ENCODE assay signal across 22 cellular contexts in the genomic region with DNA sequence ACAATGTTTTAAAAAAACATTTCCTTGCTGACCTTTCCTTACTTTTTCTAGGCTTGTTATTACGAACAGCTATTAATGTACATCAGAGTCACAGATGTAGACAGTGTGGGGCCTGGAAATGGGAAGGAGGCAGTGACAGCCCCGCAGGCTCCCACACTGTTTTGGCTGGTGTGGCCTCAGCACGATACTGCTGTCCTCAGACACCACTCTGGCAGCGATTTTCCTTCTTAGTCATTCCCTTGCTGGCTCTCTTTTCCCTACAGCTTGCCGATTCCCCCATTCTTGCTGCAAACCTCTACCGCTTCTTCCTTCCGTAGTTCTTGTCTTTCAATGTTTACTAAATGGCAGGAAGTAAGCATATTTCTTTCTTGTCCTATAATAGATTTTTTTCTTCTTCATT.
DNase-seq lines count a peak whose midpoint lies in the region; ATAC-seq and TF ChIP-seq lines count a peak whose summit lies in the region.
"Had no signal": no experiment of that assay in that cellular context is flagged by ENCODE, and none has a peak within 500 bp of the region (broad histone marks: within the 10 kb centered on the region; RNA-seq: fewer than 3 reads in every experiment).

No MANE protein-coding gene starts in this region.

- H3K4me3 ChIP-seq in right cardiac atrium (ENCODE audit: low read length) (no peak overlapping the region), gastrocnemius medialis (no peak overlapping the region)
- H3K4me3 ChIP-seq: adrenal gland, K562, right lobe of liver, thyroid gland had no signal

- H3K9me3 ChIP-seq in right cardiac atrium (ENCODE audit: control insufficient read depth, low read length) (no peaks in the 10 kb centered on the region), gastrocnemius medialis (no peaks in the 10 kb centered on the region)
- H3K9me3 ChIP-seq: adrenal gland, right lobe of liver, thyroid gland had no signal

- H3K27me3 ChIP-seq in right cardiac atrium (ENCODE audit: control insufficient read depth, insufficient read depth), result no peaks in the 10 kb centered on the region
- no peaks in the 10 kb centered on the region for H3K27me3 ChIP-seq in gastrocnemius medialis
- H3K27me3 ChIP-seq: adrenal gland, right lobe of liver, thyroid gland had no signal

- H3K4me1 ChIP-seq in right cardiac atrium (ENCODE audit: control insufficient read depth, insufficient read depth, low read length), result no peaks in the 10 kb centered on the region
- peaks cover 0 to 12% of the 10 kb centered on the region in 2 donors for H3K4me1 ChIP-seq in gastrocnemius medialis
- H3K4me1 ChIP-seq: adrenal gland, right lobe of liver had no signal

- no peaks in the 10 kb centered on the region for H3K36me3 ChIP-seq in gastrocnemius medialis
- H3K36me3 ChIP-seq: adrenal gland, right lobe of liver, thyroid gland had no signal

- no peak for TF ChIP-seq CTCF in gastrocnemius medialis (IDR thresholded peaks at IDR 0.05 in 4 of 5, conservative IDR thresholded peaks at IDR 0.05 in 1 of 5)

- H3K27ac ChIP-seq in right cardiac atrium (ENCODE audit: low read length) (no peak overlapping the region), gastrocnemius medialis (peak overlapping the region; percentile 24 to 45 (median 36))
- H3K27ac ChIP-seq: adrenal gland, right lobe of liver had no signal

- intact Hi-C loops in right cardiac atrium (cut with DNase I), result no loop called here
- intact Hi-C loops in gastrocnemius medialis (cut with DNase I; ENCODE audit: low total_unique reads), result no loop called here

- peak; percentile 36 for DNase-seq in G401 (ENCODE audit: low spot score)
- peak; percentile 7 for DNase-seq in astrocyte of the hippocampus (ENCODE audit: low read depth, low spot score)
- peak; percentile 55 to 80 (median 65) for DNase-seq in right cardiac atrium
- DNase-seq in gastrocnemius medialis, result peak; percentile 11 to 27
- DNase-seq in SHP77 treated with DMSO at 0.1 percent for 48 hours (lab: John Stamatoyannopoulos, UW), result no peak
- no peak for DNase-seq in NCI-H2029 (lab: John Stamatoyannopoulos, UW)
- DNase-seq: activated B cell treated with CpG ODN at 0.5 μM for 24 hours; activated CD4-positive, alpha-beta memory T cell treated with anti-CD3 and anti-CD28 coated beads for 36 hours; activated gamma-delta T cell; adrenal gland; CD4-positive, CD25-positive, alpha-beta regulatory T cell; glutamatergic neuron; NCI-H187; NCI-H345; NCI-H82; occipital lobe; right lobe of liver; stimulated activated naive B cell treated with anti-CD40 and anti-IgM and Interleukin-4, amounts not matched to agents 10 μg/mL and 1 μg/mL and 100 μg/mL, for 72 hours had no signal

- ATAC-seq in right cardiac atrium, result peak; percentile 80 to 88
- ATAC-seq in gastrocnemius medialis, result peak in 1 of 2 donors; percentile 69
- ATAC-seq in GM19324 (IDR thresholded peaks at IDR 0.05; ENCODE audit: low FRiP score, unreplicated experiment), result no peak
- no peak for ATAC-seq in GM19328 (IDR thresholded peaks at IDR 0.05; ENCODE audit: unreplicated experiment)
- ATAC-seq: K562; right lobe of liver; stimulated activated naive B cell treated with anti-CD40 and anti-IgM and Interleukin-4, amounts not matched to agents 10 μg/mL and 1 μg/mL and 100 μg/mL, for 72 hours had no signal

- 39% methylated on average over 7 of the region's 7 CpGs for WGBS in right cardiac atrium

- TF ChIP-seq POLR2A in gastrocnemius medialis (IDR thresholded peaks at IDR 0.05), result no peak

- in situ Hi-C loops in G401 (cut with HindIII; ENCODE audit: low sequenced_read_pairs), result no loop called here
- in situ Hi-C loops in gastrocnemius medialis (cut with MboI; ENCODE audit: low sequenced_read_pairs in 4 of 4), result no loop called here

Comparison
In these comparisons a context has a peak if more than half of its experiments do, and no peak if none do; other contexts are left out.
1. DNase-seq: peak in G401 (single experiment), astrocyte of the hippocampus (single experiment), right cardiac atrium (3 of 3) and gastrocnemius medialis (2 of 2); none in SHP77 treated with DMSO at 0.1 percent for 48 hours (single experiment) and NCI-H2029 (single experiment).
2. ATAC-seq: peak in right cardiac atrium (2 of 2); none in GM19324 (single experiment) and GM19328 (single experiment).